39 cellular contexts compared by ENCODE assay signal in genomic region chr1:21827141-21827679, GRCh38. TPM values are rescaled to one million over a fixed set of nuclear protein-coding genes. Genes with fewer than 3 reads are reported as not detected.
"Had no signal": no experiment of that assay in that cellular context is flagged by ENCODE, and none has a peak within 500 bp of the region (broad histone marks: within the 10 kb centered on the region; RNA-seq: fewer than 3 reads in every experiment).

No MANE protein-coding gene starts in this region.

- H3K9me3 ChIP-seq: ascending aorta, breast epithelium, colonic mucosa, esophagus squamous epithelium, gastroesophageal sphincter, heart right ventricle had no signal

- H3K27ac ChIP-seq: ascending aorta, breast epithelium, cardiac muscle cell, colonic mucosa, epithelial cell of prostate, esophagus squamous epithelium, gastroesophageal sphincter, heart right ventricle had no signal

- H3K4me1 ChIP-seq: ascending aorta, breast epithelium, colonic mucosa, gastroesophageal sphincter had no signal

- H3K27me3 Mint-ChIP-seq: activated CD4-positive, alpha-beta T cell treated with anti-CD3 and anti-CD28 coated beads for 36 hours; activated CD4-positive, alpha-beta T cell treated with anti-CD3 and anti-CD28 coated beads, Interleukin-2, amount 10 ng/mL, durations not matched to agents 24 days and 14 days; activated CD8-positive, alpha-beta memory T cell treated with anti-CD3 and anti-CD28 coated beads, Interleukin-2, amount 10 ng/mL, durations not matched to agents 7 days and 5 days; activated naive CD4-positive, alpha-beta T cell treated with anti-CD3 and anti-CD28 coated beads, Interleukin-2, amount 50 U/mL, for 24 hours; activated naive CD8-positive, alpha-beta T cell treated with anti-CD3 and anti-CD28 coated beads for 36 hours; activated naive CD8-positive, alpha-beta T cell treated with anti-CD3 and anti-CD28 coated beads, Interleukin-2, amount 50 U/mL, for 24 hours had no signal

- DNase-seq: activated CD4-positive, alpha-beta memory T cell treated with anti-CD3 and anti-CD28 coated beads for 36 hours; activated CD4-positive, alpha-beta T cell treated with anti-CD3 and anti-CD28 coated beads for 36 hours; activated CD4-positive, alpha-beta T cell treated with anti-CD3 and anti-CD28 coated beads, Interleukin-2, amount 10 ng/mL, durations not matched to agents 24 days and 14 days; activated CD4-positive, CD25-positive, alpha-beta regulatory T cell; activated CD4-positive, CD25-positive, alpha-beta regulatory T cell treated with anti-CD3 and anti-CD28 coated beads, Interleukin-2, amount 50 U/mL, for 72 hours; activated CD8-positive, alpha-beta memory T cell treated with anti-CD3 and anti-CD28 coated beads, Interleukin-2, amount 10 ng/mL, durations not matched to agents 7 days and 5 days; activated CD8-positive, alpha-beta memory T cell treated with anti-CD3 and anti-CD28 coated beads, Interleukin-2, amount 50 U/mL, for 4 hours; activated CD8-positive, alpha-beta T cell treated with anti-CD3 and anti-CD28 coated beads, Interleukin-2, amount 10 ng/mL, durations not matched to agents 7 days and 5 days; activated effector memory CD4-positive, alpha-beta T cell treated with anti-CD3 and anti-CD28 coated beads, Interleukin-2, amount 50 U/mL, for 16 hours; activated naive CD4-positive, alpha-beta T cell treated with anti-CD3 and anti-CD28 coated beads for 36 hours; activated naive CD8-positive, alpha-beta T cell treated with anti-CD3 and anti-CD28 coated beads for 36 hours; activated naive CD8-positive, alpha-beta T cell treated with anti-CD3 and anti-CD28 coated beads, Interleukin-2, amount 50 U/mL, for 24 hours; activated T-cell treated with anti-CD3 and anti-CD28 coated beads, Interleukin-2, amount 50 U/mL, for 1 hour; activated T-cell treated with anti-CD3 and anti-CD28 coated beads, Interleukin-2, amount 50 U/mL, for 48 hours; central memory CD4-positive, alpha-beta T cell; cerebellar nuclear complex; colonic mucosa; effector CD8-positive, alpha-beta T cell; esophagus squamous epithelium; foreskin melanocyte; heart right ventricle; T-helper 1 cell; T-helper 17 cell; T1000 had no signal

- H3K4me1 Mint-ChIP-seq: activated CD4-positive, alpha-beta T cell treated with anti-CD3 and anti-CD28 coated beads for 36 hours; activated CD4-positive, alpha-beta T cell treated with anti-CD3 and anti-CD28 coated beads, Interleukin-2, amount 10 ng/mL, durations not matched to agents 24 days and 14 days; activated CD8-positive, alpha-beta memory T cell treated with anti-CD3 and anti-CD28 coated beads, Interleukin-2, amount 10 ng/mL, durations not matched to agents 7 days and 5 days; activated naive CD4-positive, alpha-beta T cell treated with anti-CD3 and anti-CD28 coated beads, Interleukin-2, amount 50 U/mL, for 24 hours; activated naive CD8-positive, alpha-beta T cell treated with anti-CD3 and anti-CD28 coated beads for 36 hours; activated naive CD8-positive, alpha-beta T cell treated with anti-CD3 and anti-CD28 coated beads, Interleukin-2, amount 50 U/mL, for 24 hours; brain had no signal

- H3K36me3 ChIP-seq: breast epithelium had no signal

- ATAC-seq: activated CD4-positive, alpha-beta T cell treated with anti-CD3 and anti-CD28 coated beads for 36 hours; activated CD8-positive, alpha-beta memory T cell treated with anti-CD3 and anti-CD28 coated beads, Interleukin-2, amount 10 ng/mL, durations not matched to agents 7 days and 5 days; activated CD8-positive, alpha-beta T cell treated with anti-CD3 and anti-CD28 coated beads, Interleukin-2, amount 10 ng/mL, durations not matched to agents 7 days and 5 days; activated naive CD8-positive, alpha-beta T cell treated with anti-CD3 and anti-CD28 coated beads, Interleukin-2, amount 50 U/mL, for 24 hours; gastroesophageal sphincter; heart right ventricle; T-helper 17 cell had no signal

- H3K27me3 ChIP-seq: ascending aorta, breast epithelium, cardiac muscle cell, colonic mucosa, esophagus squamous epithelium, gastroesophageal sphincter, heart right ventricle had no signal

- H3K4me3 ChIP-seq: ascending aorta, breast epithelium, cardiac muscle cell, colonic mucosa, esophagus squamous epithelium, gastroesophageal sphincter, heart right ventricle had no signal

- H3K4me3 Mint-ChIP-seq: activated CD4-positive, alpha-beta memory T cell treated with anti-CD3 and anti-CD28 coated beads for 36 hours; activated CD4-positive, alpha-beta T cell treated with anti-CD3 and anti-CD28 coated beads for 36 hours; activated CD4-positive, alpha-beta T cell treated with anti-CD3 and anti-CD28 coated beads, Interleukin-2, amount 10 ng/mL, durations not matched to agents 24 days and 14 days; activated CD8-positive, alpha-beta memory T cell treated with anti-CD3 and anti-CD28 coated beads, Interleukin-2, amount 10 ng/mL, durations not matched to agents 7 days and 5 days; activated CD8-positive, alpha-beta T cell treated with anti-CD3 and anti-CD28 coated beads, Interleukin-2, amount 10 ng/mL, durations not matched to agents 7 days and 5 days; activated naive CD4-positive, alpha-beta T cell treated with anti-CD3 and anti-CD28 coated beads for 36 hours; activated naive CD4-positive, alpha-beta T cell treated with anti-CD3 and anti-CD28 coated beads, Interleukin-2, amount 50 U/mL, for 24 hours; activated naive CD8-positive, alpha-beta T cell treated with anti-CD3 and anti-CD28 coated beads for 36 hours; activated naive CD8-positive, alpha-beta T cell treated with anti-CD3 and anti-CD28 coated beads, Interleukin-2, amount 50 U/mL, for 24 hours; activated T-helper 1 cell treated with anti-CD3 and anti-CD28 coated beads, Interleukin-12 subunit alpha, Interleukin-12 subunit beta, Interleukin-2, Interleukin-4 antibody, amounts not matched to agents 30 ng/mL and 10 ng/mL and 1 ng/mL, durations not matched to agents 14 hours and 24 hours and 36 hours; brain; T-helper 17 cell; T-helper 2 cell treated with Interferon-gamma antibody and Interleukin-4, amounts not matched to agents 5 μg/mL and 100 μg/mL, for 36 hours had no signal

- H3K36me3 Mint-ChIP-seq: activated CD4-positive, alpha-beta memory T cell treated with anti-CD3 and anti-CD28 coated beads for 36 hours; activated CD8-positive, alpha-beta memory T cell treated with anti-CD3 and anti-CD28 coated beads, Interleukin-2, amount 10 ng/mL, durations not matched to agents 7 days and 5 days; activated naive CD8-positive, alpha-beta T cell treated with anti-CD3 and anti-CD28 coated beads for 36 hours had no signal

- H3K9me3 Mint-ChIP-seq: activated CD4-positive, alpha-beta memory T cell treated with anti-CD3 and anti-CD28 coated beads for 36 hours; activated CD4-positive, alpha-beta T cell treated with anti-CD3 and anti-CD28 coated beads, Interleukin-2, amount 10 ng/mL, durations not matched to agents 24 days and 14 days; activated naive CD4-positive, alpha-beta T cell treated with anti-CD3 and anti-CD28 coated beads for 36 hours; activated naive CD4-positive, alpha-beta T cell treated with anti-CD3 and anti-CD28 coated beads, Interleukin-2, amount 50 U/mL, for 24 hours; activated naive CD8-positive, alpha-beta T cell treated with anti-CD3 and anti-CD28 coated beads for 36 hours; activated naive CD8-positive, alpha-beta T cell treated with anti-CD3 and anti-CD28 coated beads, Interleukin-2, amount 50 U/mL, for 24 hours; activated T-helper 1 cell treated with anti-CD3 and anti-CD28 coated beads, Interleukin-12 subunit alpha, Interleukin-12 subunit beta, Interleukin-2, Interleukin-4 antibody, amounts not matched to agents 30 ng/mL and 10 ng/mL and 1 ng/mL, durations not matched to agents 14 hours and 24 hours and 36 hours; activated T-helper 2 cell treated with anti-CD3 and anti-CD28 coated beads, Interferon-gamma antibody, Interleukin-2, Interleukin-4, amounts not matched to agents 10 μg/mL and 5 μg/mL and 100 μg/mL, durations not matched to agents 14 hours and 24 hours and 36 hours; brain; T-helper 2 cell treated with Interferon-gamma antibody and Interleukin-4, amounts not matched to agents 5 μg/mL and 100 μg/mL, for 36 hours had no signal

- H3K27ac Mint-ChIP-seq: activated CD4-positive, alpha-beta memory T cell treated with anti-CD3 and anti-CD28 coated beads for 36 hours; activated CD4-positive, alpha-beta T cell treated with anti-CD3 and anti-CD28 coated beads for 36 hours; activated CD4-positive, alpha-beta T cell treated with anti-CD3 and anti-CD28 coated beads, Interleukin-2, amount 10 ng/mL, durations not matched to agents 24 days and 14 days; activated CD8-positive, alpha-beta memory T cell treated with anti-CD3 and anti-CD28 coated beads, Interleukin-2, amount 10 ng/mL, durations not matched to agents 7 days and 5 days; activated CD8-positive, alpha-beta T cell treated with anti-CD3 and anti-CD28 coated beads, Interleukin-2, amount 10 ng/mL, durations not matched to agents 7 days and 5 days; activated naive CD4-positive, alpha-beta T cell treated with anti-CD3 and anti-CD28 coated beads for 36 hours; activated naive CD4-positive, alpha-beta T cell treated with anti-CD3 and anti-CD28 coated beads, Interleukin-2, amount 50 U/mL, for 24 hours; activated naive CD8-positive, alpha-beta T cell treated with anti-CD3 and anti-CD28 coated beads for 36 hours; activated naive CD8-positive, alpha-beta T cell treated with anti-CD3 and anti-CD28 coated beads, Interleukin-2, amount 50 U/mL, for 24 hours; activated T-helper 1 cell treated with anti-CD3 and anti-CD28 coated beads, Interleukin-12 subunit alpha, Interleukin-12 subunit beta, Interleukin-2, Interleukin-4 antibody, amounts not matched to agents 30 ng/mL and 10 ng/mL and 1 ng/mL, durations not matched to agents 14 hours and 24 hours and 36 hours; activated T-helper 2 cell treated with anti-CD3 and anti-CD28 coated beads, Interferon-gamma antibody, Interleukin-2, Interleukin-4, amounts not matched to agents 10 μg/mL and 5 μg/mL and 100 μg/mL, durations not matched to agents 14 hours and 24 hours and 36 hours; brain; T-helper 17 cell; T-helper 2 cell treated with Interferon-gamma antibody and Interleukin-4, amounts not matched to agents 5 μg/mL and 100 μg/mL, for 36 hours had no signal

RNA-seq across cellular contexts. Expression of gene LDLRAD2, which starts 15.1 kb away (rescaled TPM):
- total RNA-seq: activated CD4-positive, alpha-beta memory T cell treated with anti-CD3 and anti-CD28 coated beads for 36 hours; activated CD8-positive, alpha-beta memory T cell treated with anti-CD3 and anti-CD28 coated beads for 36 hours; activated CD8-positive, alpha-beta memory T cell treated with anti-CD3 and anti-CD28 coated beads, Interleukin-2, amount 10 ng/mL, durations not matched to agents 7 days and 5 days; activated CD8-positive, alpha-beta T cell treated with anti-CD3 and anti-CD28 coated beads, Interleukin-2, amount 10 ng/mL, durations not matched to agents 7 days and 5 days; activated naive CD4-positive, alpha-beta T cell treated with anti-CD3 and anti-CD28 coated beads for 36 hours; activated T-helper 1 cell treated with anti-CD3 and anti-CD28 coated beads, Interleukin-12 subunit alpha, Interleukin-12 subunit beta, Interleukin-2, Interleukin-4 antibody, amounts not matched to agents 30 ng/mL and 10 ng/mL and 1 ng/mL, durations not matched to agents 14 hours and 24 hours and 36 hours; activated T-helper 2 cell treated with anti-CD3 and anti-CD28 coated beads, Interferon-gamma antibody, Interleukin-2, Interleukin-4, amounts not matched to agents 10 μg/mL and 5 μg/mL and 100 μg/mL, durations not matched to agents 14 hours and 24 hours and 36 hours; ascending aorta; dermis microvascular lymphatic vessel endothelial cell; esophagus squamous epithelium; fibroblast of lung; fibroblast of villous mesenchyme; glomerular endothelial cell; T-helper 17 cell had no signal
- polyA plus RNA-seq: fibroblast of lung had no signal
